In genomic region chr1:113072757-113073456, GRCh38 we compare ENCODE assay signal across 8 cellular contexts. TPM values are rescaled to one million over a fixed set of nuclear protein-coding genes. Genes with fewer than 3 reads are reported as not detected.
DNase-seq lines count a peak whose midpoint lies in the region; ATAC-seq and TF ChIP-seq lines count a peak whose summit lies in the region.

TSS of gene LRIG2 (plus strand) at chr1:113073198. CDS start at chr1:113073407, 209 bp downstream.

- H3K9me3 Mint-ChIP-seq in activated naive CD8-positive, alpha-beta T cell treated with anti-CD3 and anti-CD28 coated beads for 36 hours: peaks cover 1% of the 10 kb centered on the region
- no peaks in the 10 kb centered on the region for H3K9me3 Mint-ChIP-seq in osteocyte (ENCODE audit: unreplicated experiment)

- intact Hi-C loops in head of caudate nucleus (cut with DNase I): no loop called here

- H3K4me1 ChIP-seq in thymus (ENCODE audit: control insufficient read depth, insufficient read depth, low read length): peaks cover 9% of the 10 kb centered on the region

- H3K4me3 ChIP-seq in GM12865 (ENCODE audit: low read depth, low read length): peak within 1 kb of the TSS; percentile 89
- peak within 1 kb of the TSS; percentile 75 for H3K4me3 ChIP-seq in thymus (ENCODE audit: low read length)

- H3K36me3 ChIP-seq in thymus (ENCODE audit: control insufficient read depth, insufficient read depth): no peaks in the 10 kb centered on the region

- TF ChIP-seq CTCF in GM12865 (IDR thresholded peaks at IDR 0.05; ENCODE audit: insufficient read depth, low read depth, low read length, missing control alignments) (peak; percentile 84), osteocyte (IDR thresholded peaks at IDR 0.05) (peak; percentile 95)

- peak within 1 kb of the TSS; percentile 92 for H3K27ac Mint-ChIP-seq in activated naive CD8-positive, alpha-beta T cell treated with anti-CD3 and anti-CD28 coated beads for 36 hours
- H3K27ac Mint-ChIP-seq in osteocyte (ENCODE audit: unreplicated experiment): peak within 1 kb of the TSS; percentile 94

- DNase-seq in GM12865 (ENCODE audit: low read depth) (peak; percentile 98), NCI-H1105 (lab: John Stamatoyannopoulos, UW) (peak; percentile 97), SKM-1 treated with dmso at 0.1 percent for 144 hours (lab: John Stamatoyannopoulos, UW; ENCODE audit: unreplicated experiment) (peak; percentile 96), head of caudate nucleus (peak; percentile 95 to 99 (median 98)), osteocyte (ENCODE audit: extremely low spot score, unreplicated experiment) (peak; percentile 99)
- DNase-seq in activated naive CD8-positive, alpha-beta T cell treated with anti-CD3 and anti-CD28 coated beads for 36 hours: peak; percentile 97

- ATAC-seq in HG02642 (IDR thresholded peaks at IDR 0.05; ENCODE audit: poor library complexity, unreplicated experiment): peak; percentile 98

- peak within 1 kb of the TSS; percentile 92 for H3K4me3 Mint-ChIP-seq in activated naive CD8-positive, alpha-beta T cell treated with anti-CD3 and anti-CD28 coated beads for 36 hours
- peak within 1 kb of the TSS; percentile 95 for H3K4me3 Mint-ChIP-seq in osteocyte (ENCODE audit: unreplicated experiment)

- H3K36me3 Mint-ChIP-seq in activated naive CD8-positive, alpha-beta T cell treated with anti-CD3 and anti-CD28 coated beads for 36 hours: peaks cover 6% of the 10 kb centered on the region
- H3K36me3 Mint-ChIP-seq in osteocyte (ENCODE audit: unreplicated experiment): peaks cover 2% of the 10 kb centered on the region

- peak within 1 kb of the TSS; percentile 91 for H3K27ac ChIP-seq in thymus (ENCODE audit: low read depth)

- no peaks in the 10 kb centered on the region for H3K27me3 Mint-ChIP-seq in activated naive CD8-positive, alpha-beta T cell treated with anti-CD3 and anti-CD28 coated beads for 36 hours
- H3K27me3 Mint-ChIP-seq in osteocyte (ENCODE audit: unreplicated experiment): no peaks in the 10 kb centered on the region

- H3K9me3 ChIP-seq in thymus (ENCODE audit: control insufficient read depth): no peaks in the 10 kb centered on the region

- WGBS in thymus: under 1% methylated on average over 48 of the region's 48 CpGs

- no peaks in the 10 kb centered on the region for H3K27me3 ChIP-seq in thymus (ENCODE audit: control insufficient read depth, insufficient read depth)

- H3K4me1 Mint-ChIP-seq in activated naive CD8-positive, alpha-beta T cell treated with anti-CD3 and anti-CD28 coated beads for 36 hours: peaks cover 22% of the 10 kb centered on the region
- peaks cover 32% of the 10 kb centered on the region for H3K4me1 Mint-ChIP-seq in osteocyte (ENCODE audit: unreplicated experiment)

RNA-seq across cellular contexts. Expression of gene LRIG2, which starts in this region (rescaled TPM):
- total RNA-seq in activated naive CD8-positive, alpha-beta T cell treated with anti-CD3 and anti-CD28 coated beads for 36 hours: 1 to 10 TPM; 5.6 to 6.5 TPM
- 13.8 and 14.5 TPM in 2 replicates for total RNA-seq in osteocyte
- 8.7 TPM for polyA plus RNA-seq in thymus

Comparison
In these comparisons a context has a peak if more than half of its experiments do, and no peak if none do; other contexts are left out.
1. Peak in every context shown above with its lines: DNase-seq, ATAC-seq, H3K4me3 ChIP-seq and H3K27ac ChIP-seq.